ENCODE assay signal across 27 cellular contexts in the genomic region with DNA sequence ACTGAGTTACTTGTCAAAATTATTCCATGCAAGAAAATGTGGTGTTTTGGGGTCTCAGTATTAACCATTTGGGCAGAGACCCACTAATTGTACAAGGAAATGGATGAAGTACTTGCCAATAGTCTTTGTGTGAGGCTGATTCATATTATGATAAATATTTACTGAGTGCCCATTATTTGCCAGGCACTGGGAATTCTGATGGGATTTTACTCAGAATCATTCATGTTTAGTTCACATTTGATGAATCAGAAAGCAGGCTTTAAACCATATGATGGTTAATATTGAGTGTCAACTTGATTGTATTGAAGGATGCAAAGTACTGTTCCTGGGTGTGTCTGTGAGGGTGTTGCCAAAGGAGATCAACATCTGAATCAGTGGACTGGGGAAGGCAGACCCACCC.
"Had no signal": no experiment of that assay in that cellular context is flagged by ENCODE, and none has a peak within 500 bp of the region (broad histone marks: within the 10 kb centered on the region; RNA-seq: fewer than 3 reads in every experiment).

No MANE protein-coding gene starts in this region.

- H3K4me3 ChIP-seq: stomach, suprapubic skin, testis, thoracic aorta, thyroid gland, tibial artery, tibial nerve, transverse colon, upper lobe of left lung, upper lobe of right lung, uterus, vagina had no signal

- H3K27me3 ChIP-seq: stomach, suprapubic skin, testis, thyroid gland, tibial artery, tibial nerve, transverse colon, upper lobe of left lung, upper lobe of right lung, uterus, vagina had no signal

- H3K4me1 ChIP-seq: stomach, suprapubic skin, testis, thyroid gland, tibial artery, tibial nerve, transverse colon, upper lobe of left lung, upper lobe of right lung, uterus, vagina had no signal

- H3K27ac ChIP-seq: stomach, suprapubic skin, testis, thoracic aorta, thyroid gland, tibial artery, tibial nerve, transverse colon, upper lobe of left lung, upper lobe of right lung, uterus, vagina had no signal

- ATAC-seq: stimulated activated effector memory CD8-positive, alpha-beta T cell treated with anti-CD3 and anti-CD28 coated beads, Interleukin-12 subunit alpha, Interleukin-12 subunit beta, amount 100 ng/mL, for 72 hours; stimulated activated memory B cell treated with anti-CD40 and anti-IgM and Interleukin-4, amounts not matched to agents 10 μg/mL and 1 μg/mL and 100 μg/mL, for 72 hours; stimulated activated naive B cell treated with anti-CD40 and anti-IgM and Interleukin-4, amounts not matched to agents 10 μg/mL and 1 μg/mL and 100 μg/mL, for 72 hours; stimulated activated naive CD8-positive, alpha-beta T cell treated with anti-CD3 and anti-CD28 coated beads, Interleukin-15, amount 100 ng/mL, for 72 hours; stimulated activated naive CD8-positive, alpha-beta T cell treated with anti-CD3 and anti-CD28 coated beads, Interleukin-15, Interleukin-2, amounts not matched to agents 100 U/mL and 50 U/mL, for 24 hours; upper lobe of right lung had no signal

- DNase-seq: stimulated activated CD4-positive, alpha-beta T cell treated with anti-CD3 and anti-CD28 coated beads, Interleukin-2, amount 100 ng/mL, for 48 hours; stimulated activated CD4-positive, alpha-beta T cell treated with anti-CD3 and anti-CD28 coated beads, Interleukin-4, amount 100 ng/mL, for 1 hour; stimulated activated CD4-positive, alpha-beta T cell treated with anti-CD3 and anti-CD28 coated beads, Interleukin-4, amount 100 ng/mL, for 24 hours; stimulated activated CD4-positive, alpha-beta T cell treated with anti-CD3 and anti-CD28 coated beads, Interleukin-4, amount 100 ng/mL, for 4 hours; stimulated activated CD8-positive, alpha-beta memory T cell treated with anti-CD3 and anti-CD28 coated beads, Interleukin-4, amount 100 ng/mL, for 48 hours; stimulated activated naive B cell treated with anti-CD40 and anti-IgM and Interleukin-4, amounts not matched to agents 10 μg/mL and 1 μg/mL and 100 μg/mL, for 72 hours; stimulated activated naive CD4-positive, alpha-beta T cell; stimulated activated naive CD4-positive, alpha-beta T cell treated with Interleukin-2 at 50 U/mL for 16 hours; stimulated activated naive CD8-positive, alpha-beta T cell treated with anti-CD3 and anti-CD28 coated beads, Interleukin-15, amount 100 ng/mL, for 72 hours; stimulated activated naive CD8-positive, alpha-beta T cell treated with anti-CD3 and anti-CD28 coated beads, Interleukin-15, Interleukin-2, amounts not matched to agents 100 U/mL and 50 U/mL, for 24 hours; stomach; substantia nigra; testis; thyroid gland; tibial artery; transverse colon; trophoblast cell; upper lobe of left lung; upper lobe of right lung; uterus had no signal

- FAIRE-seq: urothelium cell line had no signal

- H3K9me3 ChIP-seq: suprapubic skin, testis, thoracic aorta, thyroid gland, tibial nerve, transverse colon, upper lobe of left lung, upper lobe of right lung, uterus, vagina had no signal

- H3K36me3 ChIP-seq: stomach, suprapubic skin, thoracic aorta, thyroid gland, tibial artery, tibial nerve, transverse colon, upper lobe of left lung, upper lobe of right lung, uterus, vagina had no signal
